In genomic region chr10:88586462-88586861, GRCh38 we compare ENCODE assay signal across 39 cellular contexts. TPM values are rescaled to one million over a fixed set of nuclear protein-coding genes. Genes with fewer than 3 reads are reported as not detected.
"Had no signal": no experiment of that assay in that cellular context is flagged by ENCODE, and none has a peak within 500 bp of the region (broad histone marks: within the 10 kb centered on the region; RNA-seq: fewer than 3 reads in every experiment).

A gene with protein sequence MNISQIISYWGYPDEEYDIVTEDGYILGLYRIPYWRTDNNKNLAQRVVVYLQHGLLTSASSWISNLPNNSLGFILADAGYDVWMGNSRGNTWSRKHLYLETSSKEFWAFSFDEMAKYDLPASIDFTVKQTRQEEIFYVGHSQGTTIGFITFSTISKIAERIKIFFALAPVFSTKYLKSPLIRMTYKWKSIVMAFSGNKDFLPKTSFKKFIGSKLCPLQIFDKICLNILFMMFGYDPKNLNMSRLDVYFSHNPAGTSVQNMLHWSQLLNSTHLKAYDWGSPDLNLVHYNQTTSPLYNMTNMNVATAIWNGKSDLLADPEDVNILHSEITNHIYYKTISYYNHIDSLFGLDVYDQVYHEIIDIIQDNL (plus strand): TSS chr10:88586762. CDS start chr10:88590688, 3,926 bp downstream.

- H3K27me3 ChIP-seq: MG63 had no signal

- H3K9me3 ChIP-seq: MG63 had no signal

- H3K27ac ChIP-seq: KMS-11 had no signal

- DNase-seq: Karpas-422, Kasumi-1, MG63, MM.1S, MV-4-11, NCI-H1048, NCI-H1092, NCI-H1092 treated with DMSO at 0.1 percent for 48 hours, NCI-H1105, NCI-H1105 treated with DMSO at 0.1 percent for 48 hours, NCI-H1417, NCI-H1417 treated with DMSO at 0.1 percent for 48 hours, NCI-H1436, NCI-H1436 treated with DMSO at 0.1 percent for 48 hours, NCI-H146, NCI-H1694, NCI-H1694 treated with DMSO at 0.1 percent for 48 hours, NCI-H187, NCI-H187 treated with DMSO at 0.1 percent for 48 hours, NCI-H1930, NCI-H2029, NCI-H2029 treated with DMSO at 0.1 percent for 48 hours, NCI-H2081, NCI-H2081 treated with DMSO at 0.1 percent for 48 hours, NCI-H2107, NCI-H2171, NCI-H2171 treated with DMSO at 0.1 percent for 48 hours, NCI-H2227 treated with DMSO at 0.1 percent for 48 hours, NCI-H226, NCI-H345, NCI-H446, NCI-H446 treated with DMSO at 0.1 percent for 48 hours, NCI-H510A, NCI-H510A treated with DMSO at 0.1 percent for 48 hours had no signal

RNA-seq across cellular contexts. Expression of the gene that starts here (rescaled TPM):
- total RNA-seq: LHCN-M2, M059J, MCF 10A, NCI-H460 had no signal
